9 cellular contexts compared by ENCODE assay signal in genomic region chr1:219385786-219386427, GRCh38.
DNase-seq lines count a peak whose midpoint lies in the region; ATAC-seq and TF ChIP-seq lines count a peak whose summit lies in the region.
"Had no signal": no experiment of that assay in that cellular context is flagged by ENCODE, and none has a peak within 500 bp of the region (broad histone marks: within the 10 kb centered on the region; RNA-seq: fewer than 3 reads in every experiment).

No MANE protein-coding gene starts in this region.

- ATAC-seq in GM18520 (IDR thresholded peaks at IDR 0.05; ENCODE audit: unreplicated experiment) (peak; percentile 85), HG02885 (IDR thresholded peaks at IDR 0.05; ENCODE audit: poor library complexity, unreplicated experiment) (peak; percentile 99)

- H3K36me3 ChIP-seq in BE2C, result no peaks in the 10 kb centered on the region
- H3K36me3 ChIP-seq in osteoblast (ENCODE audit: insufficient read depth, low read length), result no peaks in the 10 kb centered on the region

- H3K27me3 ChIP-seq in BE2C (no peaks in the 10 kb centered on the region), osteoblast (ENCODE audit: insufficient read depth, low read length) (no peaks in the 10 kb centered on the region)

- TF ChIP-seq CTCF in BE2C (IDR thresholded peaks at IDR 0.05; ENCODE audit: low read depth, low read length) (peak; percentile 90), fibroblast of mammary gland (conservative IDR thresholded peaks at IDR 0.05; ENCODE audit: control insufficient read depth, insufficient read depth, low read depth, low read length) (peak; percentile 91), osteoblast (IDR thresholded peaks at IDR 0.05; ENCODE audit: extremely low read depth, low read depth, low read length) (peak; percentile 82)

- no peak overlapping the region for H2AFZ ChIP-seq in osteoblast (ENCODE audit: low read length)

- DNase-seq in BE2C (peak; percentile 57), NCI-H1105 treated with DMSO at 0.1 percent for 48 hours (lab: John Stamatoyannopoulos, UW) (peak; percentile 46), T1000 (lab: John Stamatoyannopoulos, UW) (peak; percentile 33), fibroblast of mammary gland (ENCODE audit: low read depth) (peak; percentile 66), osteoblast (ENCODE audit: insufficient read length, low spot score, missing footprints) (no peak)
- no peak for DNase-seq in effector CD4-positive, alpha-beta T cell

- no peak overlapping the region for H3K4me2 ChIP-seq in osteoblast (ENCODE audit: insufficient read depth, low read length)

- H3K4me1 ChIP-seq in BE2C, result no peaks in the 10 kb centered on the region
- H3K4me1 ChIP-seq in osteoblast (ENCODE audit: insufficient read depth, low read length), result no peaks in the 10 kb centered on the region

- no peak overlapping the region for H3K27ac ChIP-seq in osteoblast (ENCODE audit: low read depth, low read length)
- H3K27ac ChIP-seq: SK-N-MC had no signal

- H4K20me1 ChIP-seq in osteoblast (ENCODE audit: insufficient read depth, low read length), result no peaks in the 10 kb centered on the region

- H3K9me3 ChIP-seq in BE2C (no peaks in the 10 kb centered on the region), osteoblast (ENCODE audit: low read depth, low read length) (no peaks in the 10 kb centered on the region)

- no peaks in the 10 kb centered on the region for H3K79me2 ChIP-seq in osteoblast (ENCODE audit: insufficient read depth, low read length)

- H3K4me3 ChIP-seq in BE2C (ENCODE audit: low read depth, low read length) (no peak overlapping the region), fibroblast of mammary gland (ENCODE audit: control insufficient read depth, low read depth, low read length) (no peak overlapping the region), osteoblast (ENCODE audit: insufficient read depth, low read length) (no peak overlapping the region)
- H3K4me3 ChIP-seq: SK-N-MC had no signal

Comparison
In these comparisons a context has a peak if more than half of its experiments do, and no peak if none do; other contexts are left out.
1. DNase-seq: peak in BE2C (single experiment), NCI-H1105 treated with DMSO at 0.1 percent for 48 hours (single experiment), T1000 (single experiment) and fibroblast of mammary gland (single experiment); none in osteoblast (single experiment) and effector CD4-positive, alpha-beta T cell (single experiment).
2. Peak in every context shown above with its lines, with median percentiles within 50 percentile points of each other: CTCF ChIP-seq.